In genomic region chr1:158146165-158146564, GRCh38 we compare ENCODE assay signal across 1 cellular context.
A peak's percentile ranks its signal among the peaks of the same experiment; 100 is the strongest.
TF ChIP-seq lines count a peak whose summit lies in the region.

No MANE protein-coding gene starts in this region.

TF ChIP-seq in K562, 482 proteins besides CTCF, POLR2A, EP300 and RAD21 (continued from another document):
- TF ChIP-seq PRDM10 (IDR thresholded peaks at IDR 0.05; ENCODE audit: partially characterized antibody) = peak; percentile 24
- TF ChIP-seq SAFB (IDR thresholded peaks at IDR 0.05; ENCODE audit: borderline replicate concordance, low read depth, low read length) = no peak
- TF ChIP-seq FOXJ2 (tag; IDR thresholded peaks at IDR 0.05) = no peak
- TF ChIP-seq POLR2H (tag; IDR thresholded peaks at IDR 0.05; ENCODE audit: low read depth) = no peak
- TF ChIP-seq, protein P1, sequence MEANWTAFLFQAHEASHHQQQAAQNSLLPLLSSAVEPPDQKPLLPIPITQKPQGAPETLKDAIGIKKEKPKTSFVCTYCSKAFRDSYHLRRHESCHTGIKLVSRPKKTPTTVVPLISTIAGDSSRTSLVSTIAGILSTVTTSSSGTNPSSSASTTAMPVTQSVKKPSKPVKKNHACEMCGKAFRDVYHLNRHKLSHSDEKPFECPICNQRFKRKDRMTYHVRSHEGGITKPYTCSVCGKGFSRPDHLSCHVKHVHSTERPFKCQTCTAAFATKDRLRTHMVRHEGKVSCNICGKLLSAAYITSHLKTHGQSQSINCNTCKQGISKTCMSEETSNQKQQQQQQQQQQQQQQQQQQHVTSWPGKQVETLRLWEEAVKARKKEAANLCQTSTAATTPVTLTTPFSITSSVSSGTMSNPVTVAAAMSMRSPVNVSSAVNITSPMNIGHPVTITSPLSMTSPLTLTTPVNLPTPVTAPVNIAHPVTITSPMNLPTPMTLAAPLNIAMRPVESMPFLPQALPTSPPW (CRISPR knock-in tag; IDR thresholded peaks at IDR 0.05) = peak; percentile 36; the same call in 1 of the 2 replicates
- peak; percentile 87 for TF ChIP-seq ZSCAN29 (IDR thresholded peaks at IDR 0.05)
- TF ChIP-seq ARID1B (IDR thresholded peaks at IDR 0.05) = peak; percentile 72
- TF ChIP-seq RCOR1 (IDR thresholded peaks at IDR 0.05; ENCODE audit: borderline replicate concordance in 1 of 2, low read depth in 2 of 2, low read length in 2 of 2) = 0 out of 4 replicates have a peak, but pooled peaks of 1 of the 2 experiments have one; percentile 41
- peak; percentile 70 for TF ChIP-seq DPF2 (IDR thresholded peaks at IDR 0.05)
- TF ChIP-seq SMARCA5 (IDR thresholded peaks at IDR 0.05) = no peak
- TF ChIP-seq NFE2 (IDR thresholded peaks at IDR 0.05; ENCODE audit: low read depth) = peak; percentile 63
- TF ChIP-seq SMARCA4 (IDR thresholded peaks at IDR 0.05) = peak; percentile 68
- peak; percentile 30; the same call in 1 of the 2 replicates for TF ChIP-seq TEAD4 (IDR thresholded peaks at IDR 0.05; ENCODE audit: low read length)
- no peak for TF ChIP-seq TEAD4 (CRISPR knock-in tag; IDR thresholded peaks at IDR 0.05; ENCODE audit: borderline replicate concordance)
- no peak for TF ChIP-seq GABPB2 (CRISPR knock-in tag; conservative IDR thresholded peaks at IDR 0.05)
- TF ChIP-seq KDM2B (CRISPR knock-in tag; IDR thresholded peaks at IDR 0.05) = no peak
- TF ChIP-seq, protein P2, sequence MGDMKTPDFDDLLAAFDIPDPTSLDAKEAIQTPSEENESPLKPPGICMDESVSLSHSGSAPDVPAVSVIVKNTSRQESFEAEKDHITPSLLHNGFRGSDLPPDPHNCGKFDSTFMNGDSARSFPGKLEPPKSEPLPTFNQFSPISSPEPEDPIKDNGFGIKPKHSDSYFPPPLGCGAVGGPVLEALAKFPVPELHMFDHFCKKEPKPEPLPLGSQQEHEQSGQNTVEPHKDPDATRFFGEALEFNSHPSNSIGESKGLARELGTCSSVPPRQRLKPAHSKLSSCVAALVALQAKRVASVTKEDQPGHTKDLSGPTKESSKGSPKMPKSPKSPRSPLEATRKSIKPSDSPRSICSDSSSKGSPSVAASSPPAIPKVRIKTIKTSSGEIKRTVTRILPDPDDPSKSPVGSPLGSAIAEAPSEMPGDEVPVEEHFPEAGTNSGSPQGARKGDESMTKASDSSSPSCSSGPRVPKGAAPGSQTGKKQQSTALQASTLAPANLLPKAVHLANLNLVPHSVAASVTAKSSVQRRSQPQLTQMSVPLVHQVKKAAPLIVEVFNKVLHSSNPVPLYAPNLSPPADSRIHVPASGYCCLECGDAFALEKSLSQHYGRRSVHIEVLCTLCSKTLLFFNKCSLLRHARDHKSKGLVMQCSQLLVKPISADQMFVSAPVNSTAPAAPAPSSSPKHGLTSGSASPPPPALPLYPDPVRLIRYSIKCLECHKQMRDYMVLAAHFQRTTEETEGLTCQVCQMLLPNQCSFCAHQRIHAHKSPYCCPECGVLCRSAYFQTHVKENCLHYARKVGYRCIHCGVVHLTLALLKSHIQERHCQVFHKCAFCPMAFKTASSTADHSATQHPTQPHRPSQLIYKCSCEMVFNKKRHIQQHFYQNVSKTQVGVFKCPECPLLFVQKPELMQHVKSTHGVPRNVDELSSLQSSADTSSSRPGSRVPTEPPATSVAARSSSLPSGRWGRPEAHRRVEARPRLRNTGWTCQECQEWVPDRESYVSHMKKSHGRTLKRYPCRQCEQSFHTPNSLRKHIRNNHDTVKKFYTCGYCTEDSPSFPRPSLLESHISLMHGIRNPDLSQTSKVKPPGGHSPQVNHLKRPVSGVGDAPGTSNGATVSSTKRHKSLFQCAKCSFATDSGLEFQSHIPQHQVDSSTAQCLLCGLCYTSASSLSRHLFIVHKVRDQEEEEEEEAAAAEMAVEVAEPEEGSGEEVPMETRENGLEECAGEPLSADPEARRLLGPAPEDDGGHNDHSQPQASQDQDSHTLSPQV (IDR thresholded peaks at IDR 0.05) = 0 out of 2 replicates have a peak, but pooled peaks have one; percentile 31
- TF ChIP-seq JUN (IDR thresholded peaks at IDR 0.05; ENCODE audit: borderline replicate concordance, low read depth, low read length) = peak; percentile 82
- TF ChIP-seq JUN (CRISPR knock-in tag; IDR thresholded peaks at IDR 0.05; ENCODE audit: borderline replicate concordance) = no peak
- no peak for TF ChIP-seq ZNF668 (CRISPR knock-in tag; IDR thresholded peaks at IDR 0.05)
- TF ChIP-seq ZNF274 (IDR thresholded peaks at IDR 0.05; ENCODE audit: borderline replicate concordance, low read depth, low read length) = no peak
- TF ChIP-seq NCOR1 (IDR thresholded peaks at IDR 0.05) = peak; percentile 34; the same call in 1 of the 2 replicates
- no peak for TF ChIP-seq RUNX1 (IDR thresholded peaks at IDR 0.05; ENCODE audit: low read depth)
- no peak for TF ChIP-seq EGR1 (conservative IDR thresholded peaks at IDR 0.05)
- TF ChIP-seq EHMT2 (IDR thresholded peaks at IDR 0.05) = no peak
- no peak for TF ChIP-seq ZNF146 (CRISPR knock-in tag; IDR thresholded peaks at IDR 0.05; ENCODE audit: unreplicated experiment)
- no peak for TF ChIP-seq GABPA (tag; conservative IDR thresholded peaks at IDR 0.05; ENCODE audit: low read depth)
- TF ChIP-seq CBX8 (IDR thresholded peaks at IDR 0.05; ENCODE audit: borderline replicate concordance, extremely low read depth, low read depth, low read length, poor library complexity, severe bottlenecking) = no peak
- peak; percentile 35; the same call in 1 of the 2 replicates for TF ChIP-seq CREM (IDR thresholded peaks at IDR 0.05; ENCODE audit: low read depth)
- 0 out of 4 replicates have a peak, but pooled peaks of 1 of the 2 experiments have one; percentile 12 for TF ChIP-seq TRIM24 (IDR thresholded peaks at IDR 0.05)
- no peak for TF ChIP-seq GTF2F1 (IDR thresholded peaks at IDR 0.05; ENCODE audit: low read depth, low read length)
- TF ChIP-seq SMARCE1 (IDR thresholded peaks at IDR 0.05) = peak; percentile 42; the same call in 1 of the 2 replicates
- no peak for TF ChIP-seq ZNF354B (CRISPR knock-in tag; IDR thresholded peaks at IDR 0.05)
- TF ChIP-seq RBM22 (IDR thresholded peaks at IDR 0.05; ENCODE audit: low read depth, low read length, poor library complexity, severe bottlenecking) = no peak
- TF ChIP-seq ETV5 (CRISPR knock-in tag; IDR thresholded peaks at IDR 0.05; ENCODE audit: low read depth) = no peak
- peak; percentile 97 for TF ChIP-seq JUND (IDR thresholded peaks at IDR 0.05; ENCODE audit: borderline replicate concordance, low read depth, low read length)
- peak; percentile 96; the same call in 2 of the 3 replicates for TF ChIP-seq JUND (tag; IDR thresholded peaks at IDR 0.05; ENCODE audit: borderline replicate concordance, low read depth, low read length)
- TF ChIP-seq BRD4 (IDR thresholded peaks at IDR 0.05) = no peak
- no peak for TF ChIP-seq KLF16 (IDR thresholded peaks at IDR 0.05)
- TF ChIP-seq CTBP1 (IDR thresholded peaks at IDR 0.05; ENCODE audit: borderline replicate concordance) = 0 out of 2 replicates have a peak, but pooled peaks have one; percentile 15
- TF ChIP-seq CXXC5 (CRISPR knock-in tag; IDR thresholded peaks at IDR 0.05) = no peak
- no peak for TF ChIP-seq TFE3 (CRISPR knock-in tag; IDR thresholded peaks at IDR 0.05)
- no peak for TF ChIP-seq THAP12 (CRISPR knock-in tag; IDR thresholded peaks at IDR 0.05)
- TF ChIP-seq ZNF253 (CRISPR knock-in tag; conservative IDR thresholded peaks at IDR 0.05) = no peak
- no peak for TF ChIP-seq ZNF778 (CRISPR knock-in tag; IDR thresholded peaks at IDR 0.05)
- TF ChIP-seq FOSL1 (tag; conservative IDR thresholded peaks at IDR 0.05) = peak; percentile 96
- no peak for TF ChIP-seq RHOXF2B (CRISPR knock-in tag; conservative IDR thresholded peaks at IDR 0.05)
- TF ChIP-seq, protein P3, sequence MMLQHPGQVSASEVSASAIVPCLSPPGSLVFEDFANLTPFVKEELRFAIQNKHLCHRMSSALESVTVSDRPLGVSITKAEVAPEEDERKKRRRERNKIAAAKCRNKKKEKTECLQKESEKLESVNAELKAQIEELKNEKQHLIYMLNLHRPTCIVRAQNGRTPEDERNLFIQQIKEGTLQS (IDR thresholded peaks at IDR 0.05) = peak; percentile 82
- TF ChIP-seq, protein P3 (CRISPR knock-in tag; conservative IDR thresholded peaks at IDR 0.05) = no peak; the same call in 1 of the 2 replicates
- TF ChIP-seq FOS (IDR thresholded peaks at IDR 0.05; ENCODE audit: extremely low read depth, insufficient read length) = peak; percentile 17
- TF ChIP-seq PHF20 (IDR thresholded peaks at IDR 0.05; ENCODE audit: partially characterized antibody) = no peak
- no peak for TF ChIP-seq ARID3B (CRISPR knock-in tag; IDR thresholded peaks at IDR 0.05; ENCODE audit: borderline replicate concordance)
- TF ChIP-seq HNRNPL (IDR thresholded peaks at IDR 0.05; ENCODE audit: low read depth, low read length) = no peak
TF ChIP-seq in K562: peak in this region for 24.
